In genomic region chr3:22392859-22393258, GRCh38 we compare ENCODE assay signal across 25 cellular contexts.
"Had no signal": no experiment of that assay in that cellular context is flagged by ENCODE, and none has a peak within 500 bp of the region (broad histone marks: within the 10 kb centered on the region; RNA-seq: fewer than 3 reads in every experiment).

No MANE protein-coding gene starts in this region.

- H3K9me3 ChIP-seq: lower lobe of right lung, pancreas, prostate gland, stomach, testis, thyroid gland, transverse colon, upper lobe of right lung had no signal

- H3K36me3 ChIP-seq: lower lobe of right lung, pancreas, prostate gland, stomach, thyroid gland, transverse colon, upper lobe of right lung had no signal

- H3K27ac ChIP-seq: lower lobe of right lung, pancreas, prostate gland, skin epidermis, stomach, testis, thyroid gland, transverse colon, upper lobe of right lung had no signal

- ATAC-seq: left ventricle myocardium superior; lower lobe of right lung; naive thymus-derived CD8-positive, alpha-beta T cell; pancreas; right cardiac atrium; sciatic nerve; stimulated activated naive B cell treated with anti-CD40 and anti-IgM and Interleukin-4, amounts not matched to agents 10 μg/mL and 1 μg/mL and 100 μg/mL, for 72 hours; stimulated activated naive CD8-positive, alpha-beta T cell treated with anti-CD3 and anti-CD28 coated beads, Interleukin-15, Interleukin-2, amounts not matched to agents 100 U/mL and 50 U/mL, for 24 hours; upper lobe of right lung had no signal

- H3K27me3 ChIP-seq: pancreas, stomach, testis, thyroid gland, transverse colon, upper lobe of right lung had no signal

- H3K4me1 ChIP-seq: lower lobe of right lung, pancreas, prostate gland, stomach, testis, thyroid gland, transverse colon, upper lobe of right lung had no signal

- H3K4me3 ChIP-seq: lower lobe of right lung, pancreas, prostate gland, skin epidermis, stomach, testis, thyroid gland, transverse colon, upper lobe of right lung had no signal

- DNase-seq: islet precursor cell; left ventricle myocardium superior; lower lobe of right lung; mammary epithelial cell; mesenchymal stem cell; naive thymus-derived CD8-positive, alpha-beta T cell; nucleus accumbens; pancreas; posterior cingulate gyrus; retina; right cardiac atrium; stimulated activated CD4-positive, alpha-beta T cell treated with anti-CD3 and anti-CD28 coated beads, Interleukin-12 subunit alpha, Interleukin-12 subunit beta, amount 100 ng/mL, for 4 hours; stimulated activated CD4-positive, alpha-beta T cell treated with anti-CD3 and anti-CD28 coated beads, Interleukin-15, amount 100 ng/mL, for 24 hours; stimulated activated CD4-positive, alpha-beta T cell treated with anti-CD3 and anti-CD28 coated beads, Interleukin-2, amount 100 ng/mL, for 24 hours; stimulated activated CD4-positive, alpha-beta T cell treated with anti-CD3 and anti-CD28 coated beads, Interleukin-4, amount 100 ng/mL, for 1 hour; stimulated activated naive B cell treated with anti-CD40 and anti-IgM and Interleukin-4, amounts not matched to agents 10 μg/mL and 1 μg/mL and 100 μg/mL, for 72 hours; stimulated activated naive CD8-positive, alpha-beta T cell treated with anti-CD3 and anti-CD28 coated beads, Interleukin-15, Interleukin-2, amounts not matched to agents 100 U/mL and 50 U/mL, for 24 hours; stomach; testis; thyroid gland; transverse colon; upper lobe of right lung had no signal
